In genomic region chr20:18137412-18138265, GRCh38 we compare ENCODE assay signal across 1 cellular context.
A peak's percentile ranks its signal among the peaks of the same experiment; 100 is the strongest.
TF ChIP-seq lines count a peak whose summit lies in the region.

KAT14 (plus strand) TSS chr20:18137863; CDS start chr20:18142661, 4,798 bp downstream.
PET117 (plus strand) TSS chr20:18137863; CDS start chr20:18137956, 93 bp downstream.

TF ChIP-seq in HepG2, 621 proteins besides CTCF, POLR2A, EP300 and RAD21 (continued from another document and continues in another):
- TF ChIP-seq ZHX2 (IDR thresholded peaks at IDR 0.05; ENCODE audit: low read depth) (peak; percentile 78; the same call in 1 of the 2 replicates), ZHX2 (CRISPR knock-in tag; IDR thresholded peaks at IDR 0.05; ENCODE audit: borderline replicate concordance) (peak; percentile 99), PHF21A (CRISPR knock-in tag; IDR thresholded peaks at IDR 0.05) (peak; percentile 96), ZNF615 (CRISPR knock-in tag; IDR thresholded peaks at IDR 0.05; ENCODE audit: borderline replicate concordance) (peak; percentile 72), RELA (CRISPR knock-in tag; IDR thresholded peaks at IDR 0.05) (0 out of 2 replicates have a peak, but pooled peaks have one; percentile 53), DRAP1 (CRISPR knock-in tag; IDR thresholded peaks at IDR 0.05) (peak; percentile 73), CHD4 (IDR thresholded peaks at IDR 0.05; ENCODE audit: borderline replicate concordance, low read length) (no peak), KMT2A (CRISPR knock-in tag; IDR thresholded peaks at IDR 0.05) (peak; percentile 99), ZNF503 (CRISPR knock-in tag; IDR thresholded peaks at IDR 0.05) (peak; percentile 98), SNRNP70 (IDR thresholded peaks at IDR 0.05; ENCODE audit: low read depth, low read length) (peak; percentile 52; the same call in 1 of the 2 replicates), RBM22 (optimal IDR thresholded peaks at IDR 0.05; ENCODE audit: low read length) (no peak), SALL1 (CRISPR knock-in tag; IDR thresholded peaks at IDR 0.05) (peak; percentile 97), YY1 (IDR thresholded peaks at IDR 0.05; ENCODE audit: insufficient read depth, insufficient replicate concordance, low read depth, low read length) (peak; percentile 91), ZNF776 (CRISPR knock-in tag; IDR thresholded peaks at IDR 0.05) (peak; percentile 100), DPF2 (CRISPR knock-in tag; IDR thresholded peaks at IDR 0.05; ENCODE audit: borderline replicate concordance, low read depth) (no peak; the same call in 1 of the 2 replicates), MTF2 (CRISPR knock-in tag; IDR thresholded peaks at IDR 0.05; ENCODE audit: borderline replicate concordance) (peak; percentile 98), THAP9 (CRISPR knock-in tag; IDR thresholded peaks at IDR 0.05; ENCODE audit: borderline replicate concordance) (no peak; the same call in 1 of the 2 replicates), DZIP1 (CRISPR knock-in tag; IDR thresholded peaks at IDR 0.05) (peak; percentile 91), KDM2A (CRISPR knock-in tag; IDR thresholded peaks at IDR 0.05; ENCODE audit: borderline replicate concordance, low read depth) (peak; percentile 96), PAF1 (CRISPR knock-in tag; IDR thresholded peaks at IDR 0.05) (no peak), ZSCAN29 (CRISPR knock-in tag; conservative IDR thresholded peaks at IDR 0.05) (0 out of 2 replicates have a peak, but pooled peaks have one; percentile 50), ARID3A (IDR thresholded peaks at IDR 0.05; ENCODE audit: low read depth, low read length) (no peak), ZKSCAN8 (CRISPR knock-in tag; IDR thresholded peaks at IDR 0.05; ENCODE audit: borderline replicate concordance) (peak; percentile 87; the same call in 1 of the 2 replicates), ELK4 (CRISPR knock-in tag; IDR thresholded peaks at IDR 0.05; ENCODE audit: borderline replicate concordance) (peak; percentile 97; the same call in 1 of the 2 replicates), JDP2 (CRISPR knock-in tag; IDR thresholded peaks at IDR 0.05; ENCODE audit: borderline replicate concordance) (peak; percentile 85), TERF1 (CRISPR knock-in tag; IDR thresholded peaks at IDR 0.05) (peak; percentile 79; the same call in 1 of the 2 replicates), TEF (CRISPR knock-in tag; IDR thresholded peaks at IDR 0.05) (peak; percentile 93), CERS6 (CRISPR knock-in tag; IDR thresholded peaks at IDR 0.05) (peak; percentile 95), NR2F6 (IDR thresholded peaks at IDR 0.05) (no peak), NR2F6 (CRISPR knock-in tag; IDR thresholded peaks at IDR 0.05) (peak; percentile 50), HINFP (CRISPR knock-in tag; IDR thresholded peaks at IDR 0.05; ENCODE audit: low read depth) (peak; percentile 96), MZF1 (CRISPR knock-in tag; IDR thresholded peaks at IDR 0.05; ENCODE audit: borderline replicate concordance) (0 out of 2 replicates have a peak, but pooled peaks have one; percentile 76), ZNF672 (CRISPR knock-in tag; IDR thresholded peaks at IDR 0.05) (peak; percentile 97)
